ENCODE assay signal across 8 cellular contexts in the genomic region with DNA sequence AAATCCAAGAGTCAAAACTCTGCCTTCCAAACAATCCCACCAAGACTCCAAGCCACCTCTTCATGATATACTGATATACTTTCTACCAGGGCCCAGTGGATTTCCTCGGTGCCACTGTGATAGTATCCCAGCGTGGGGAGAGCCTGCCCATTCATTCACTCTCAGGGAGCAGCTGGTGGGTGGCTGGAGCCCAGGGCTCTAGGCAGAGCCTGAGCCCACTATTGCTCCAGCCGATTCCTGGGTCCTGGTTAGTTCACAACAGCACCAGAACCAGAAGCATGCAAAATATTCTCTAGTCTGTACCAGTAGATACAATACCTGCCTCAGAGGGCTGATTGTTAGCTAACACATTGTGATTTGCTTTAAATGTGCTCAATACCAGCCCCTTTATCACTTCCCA. TPM values are rescaled to one million over a fixed set of nuclear protein-coding genes. Genes with fewer than 3 reads are reported as not detected.
DNase-seq lines count a peak whose midpoint lies in the region; ATAC-seq, FAIRE-seq and TF ChIP-seq lines count a peak whose summit lies in the region.

No MANE protein-coding gene starts in this region.

- H3K9ac ChIP-seq in HUES6 (ENCODE audit: low read length) (peak overlapping the region; percentile 78), mucosa of rectum (ENCODE audit: low read depth in 1 of 2, low read length in 2 of 2) (peak overlapping the region; percentile 87 to 90)

- in situ Hi-C loops in brain microvascular endothelial cell (cut with HindIII; ENCODE audit: low pct_ligation_motif_present, low sequenced_read_pairs), result no loop called here

- DNase-seq in A549 (ENCODE audit: low read depth in 1 of 2, low spot score in 1 of 2), result no peak
- no peak for DNase-seq in brain microvascular endothelial cell
- DNase-seq in NCI-H446 (lab: John Stamatoyannopoulos, UW), result no peak
- DNase-seq in Kasumi-1 (lab: John Stamatoyannopoulos, UW), result no peak
- DNase-seq in NCI-H774 (lab: John Stamatoyannopoulos, UW), result no peak
- no peak for DNase-seq in HuH-7 (ENCODE audit: low spot score)

- TF ChIP-seq POLR2A in A549 (IDR thresholded peaks at IDR 0.05; ENCODE audit: low read length), result no peak

- TF ChIP-seq EP300 in A549 (IDR thresholded peaks at IDR 0.05), result no peak

- H3K9me3 ChIP-seq in A549 (no peaks in the 10 kb centered on the region), HUES6 (ENCODE audit: control insufficient read depth, insufficient read depth, low read depth, low read length) (no peaks in the 10 kb centered on the region), mucosa of rectum (ENCODE audit: control insufficient read depth in 2 of 2, low read length in 2 of 2) (no peaks in the 10 kb centered on the region)

- no peak for TF ChIP-seq CTCF in A549 (IDR thresholded peaks at IDR 0.05)
- no peak for TF ChIP-seq CTCF in brain microvascular endothelial cell (IDR thresholded peaks at IDR 0.05; ENCODE audit: low read depth, low read length, missing control alignments)

- H3K36me3 ChIP-seq in HUES6 (ENCODE audit: control insufficient read depth, insufficient read depth, low read length), result no peaks in the 10 kb centered on the region
- H3K36me3 ChIP-seq in brain microvascular endothelial cell (replicated peaks), result peaks cover 22% of the 10 kb centered on the region
- H3K36me3 ChIP-seq in mucosa of rectum (ENCODE audit: control insufficient read depth in 2 of 2, insufficient read depth in 2 of 2, low read length in 2 of 2), result peaks cover 2 to 9% of the 10 kb centered on the region in 2 donors

- TF ChIP-seq RAD21 in A549 (conservative IDR thresholded peaks at IDR 0.05 in 1 of 2, IDR thresholded peaks at IDR 0.05 in 1 of 2), result no peak

- H3K4me1 ChIP-seq in A549 (peaks cover 62% of the 10 kb centered on the region), HUES6 (ENCODE audit: control insufficient read depth, insufficient read depth, low read length) (peaks cover 50% of the 10 kb centered on the region), mucosa of rectum (ENCODE audit: control insufficient read depth in 2 of 2, insufficient read depth in 2 of 2, low read length in 2 of 2) (peaks cover 42 to 50% of the 10 kb centered on the region in 2 donors)

- H3K27ac ChIP-seq in A549 (peak overlapping the region; percentile 87 to 96), HUES6 (ENCODE audit: low read depth, low read length) (no peak overlapping the region), brain microvascular endothelial cell (peak overlapping the region; percentile 98), mucosa of rectum (ENCODE audit: low read depth in 2 of 2, low read length in 2 of 2) (peak overlapping the region; percentile 90 to 97)

- ATAC-seq in A549, result peak in 1 of 2 experiments; percentile 5; a peak in 3 of 6 replicates

- peak overlapping the region; percentile 85 for H3K4me2 ChIP-seq in A549

- POLR2A ChIA-PET in A549 (lab: Yijun Ruan, JAX), result interaction anchor here (1.5 to 3.9 kb wide), 3 partner anchors 20 to 37 kb away, joined by 4 to 19 read pairs (median 8); a partner anchor contains a TSS

- FAIRE-seq in A549 (lab: Jason Lieb, UNC), result no peak

- H3K27me3 ChIP-seq in HUES6 (ENCODE audit: control insufficient read depth, insufficient read depth, low read length) (peaks cover 19% of the 10 kb centered on the region), brain microvascular endothelial cell (replicated peaks) (no peaks in the 10 kb centered on the region), mucosa of rectum (ENCODE audit: control insufficient read depth in 2 of 2, insufficient read depth in 2 of 2, low read length in 2 of 2) (no peaks in the 10 kb centered on the region)

- H3K4me3 ChIP-seq in A549, result peak overlapping the region; percentile 66
- peak overlapping the region; percentile 60 for H3K4me3 ChIP-seq in HUES6 (ENCODE audit: low read depth, low read length)
- H3K4me3 ChIP-seq in brain microvascular endothelial cell (ENCODE audit: low read depth, low read length), result peak overlapping the region; percentile 84
- H3K4me3 ChIP-seq in mucosa of rectum (ENCODE audit: low read length in 2 of 2), result peak overlapping the region; percentile 79 to 89

- WGBS in A549 (ENCODE audit: missing lambda C conversion rate), result 21% methylated on average over 3 of the region's 3 CpGs

- CTCF ChIA-PET in A549 (lab: Yijun Ruan, JAX), result interaction anchor here (1.3 to 49.4 kb wide), 5 partner anchors 8 to 145 kb away, joined by 3 to 1452 read pairs (median 376); a partner anchor contains a TSS

TF ChIP-seq in A549, 52 proteins besides CTCF, POLR2A, EP300 and RAD21:
- TF ChIP-seq POLR2AphosphoS2 (conservative IDR thresholded peaks at IDR 0.05; ENCODE audit: low read length) (no peak), RARB (CRISPR knock-in tag; IDR thresholded peaks at IDR 0.05) (0 out of 2 replicates have a peak, but pooled peaks have one; percentile 9), BHLHE40 (IDR thresholded peaks at IDR 0.05; ENCODE audit: low read depth, low read length) (no peak), CBX8 (IDR thresholded peaks at IDR 0.05) (no peak), FOSB (CRISPR knock-in tag; IDR thresholded peaks at IDR 0.05) (0 out of 2 replicates have a peak, but pooled peaks have one; percentile 19), FOSL2 (IDR thresholded peaks at IDR 0.05) (no peak), FOSL2 (CRISPR knock-in tag; IDR thresholded peaks at IDR 0.05) (no peak), ZFP36 (IDR thresholded peaks at IDR 0.05; ENCODE audit: borderline replicate concordance, partially characterized antibody) (no peak)

RNA-seq across cellular contexts. Expression of a gene that starts 0.8 kb away (rescaled TPM):
- polyA plus RNA-seq in A549 (2011; rRNA removed), result 256 and 277 TPM in 2 replicates
- polyA plus RNA-seq in A549 (2012; cell fraction: cytosol; rRNA removed), result 459 and 499 TPM in 2 replicates
- 441 and 486 TPM in 2 replicates for polyA plus RNA-seq in A549 (2012; cell fraction: nucleus; rRNA removed)
- 655 to 819 TPM (median 717 TPM) in 3 replicates for polyA plus RNA-seq in A549 (2017; fragmentation: RNase III; extraction: RNeasy Plus Mini Kit Qiagen cat#74134 plus additional on column Dnase treatment)
- 254 and 273 TPM in 2 replicates for polyA minus RNA-seq in A549 (2011; rRNA and poly(A)+ RNA removed)

RNA-seq across cellular contexts. Expression of a gene that starts 32.8 kb away (rescaled TPM):
- polyA plus RNA-seq in A549 (2011; rRNA removed) (3.7 and 6.4 TPM in 2 replicates), A549 (2017; fragmentation: RNase III; extraction: RNeasy Plus Mini Kit Qiagen cat#74134 plus additional on column Dnase treatment) (6.1 to 8.4 TPM (median 6.6 TPM) in 3 replicates)
- polyA plus RNA-seq in A549 (2012; cell fraction: cytosol; rRNA removed), result 2.0 and 3.1 TPM in 2 replicates
- polyA plus RNA-seq in A549 (2012; cell fraction: nucleus; rRNA removed), result 5.0 and 5.5 TPM in 2 replicates
- polyA minus RNA-seq in A549 (2011; rRNA and poly(A)+ RNA removed), result 11.7 and 12.6 TPM in 2 replicates

RNA-seq across cellular contexts. Expression of a gene that starts 37.1 kb away (rescaled TPM):
- polyA plus RNA-seq in A549 (2011; rRNA removed), result 34.3 and 40.5 TPM in 2 replicates
- 67.2 and 102 TPM in 2 replicates for polyA plus RNA-seq in A549 (2012; cell fraction: cytosol; rRNA removed)
- 67.2 and 93.4 TPM in 2 replicates for polyA plus RNA-seq in A549 (2012; cell fraction: nucleus; rRNA removed)
- 83.1 to 91.1 TPM (median 83.5 TPM) in 3 replicates for polyA plus RNA-seq in A549 (2017; fragmentation: RNase III; extraction: RNeasy Plus Mini Kit Qiagen cat#74134 plus additional on column Dnase treatment)
- 16.0 and 28.4 TPM in 2 replicates for polyA minus RNA-seq in A549 (2011; rRNA and poly(A)+ RNA removed)
